Comparison of ENCODE assay signal across 9 cellular contexts in the genomic region with DNA sequence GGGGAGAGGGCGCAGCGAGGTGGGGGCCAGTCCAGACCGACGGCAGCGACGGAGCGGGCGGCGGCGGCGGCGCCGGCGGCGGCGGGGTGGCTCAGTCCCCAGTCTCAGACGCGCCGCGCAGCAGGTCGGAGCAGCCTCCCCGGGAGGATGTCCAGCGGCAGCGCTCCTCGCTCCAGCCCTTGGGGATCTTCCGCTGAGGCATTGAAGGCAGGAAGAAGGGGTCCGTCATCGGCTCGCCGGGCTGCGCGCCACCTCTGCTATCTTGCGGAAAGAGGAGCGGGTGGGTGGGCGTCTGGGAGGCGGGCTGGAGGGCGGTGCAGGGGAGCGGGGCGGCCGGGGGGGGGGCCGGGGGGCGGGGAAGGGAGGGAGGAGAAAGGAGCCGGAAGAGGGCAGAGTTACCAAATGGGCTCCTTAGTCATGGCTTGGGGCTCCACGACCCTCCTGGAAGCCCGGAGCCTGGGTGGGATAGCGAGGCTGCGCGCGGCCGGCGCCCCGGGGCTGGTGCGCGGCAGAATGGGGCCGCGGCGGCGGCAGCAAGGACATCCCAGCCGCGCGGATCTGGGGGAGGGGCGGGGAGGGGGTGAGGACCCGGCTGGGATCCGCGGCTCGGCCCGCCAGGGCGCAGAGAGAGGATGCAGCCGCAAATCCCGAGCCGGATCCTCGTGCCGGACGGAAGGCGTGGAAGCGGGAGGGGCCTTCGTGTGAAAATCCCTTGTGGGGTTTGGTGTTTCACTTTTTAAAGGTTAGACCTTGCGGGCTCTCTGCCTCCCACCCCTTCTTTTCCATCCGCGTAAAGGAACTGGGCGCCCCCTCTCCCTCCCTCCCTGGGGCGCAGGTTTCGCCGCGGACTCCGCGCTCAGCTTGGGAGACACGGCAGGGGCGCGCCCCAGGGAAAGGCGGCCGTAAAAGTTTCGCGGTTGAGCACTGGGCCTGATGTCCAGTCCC. TPM values are rescaled to one million over a fixed set of nuclear protein-coding genes. Genes with fewer than 3 reads are reported as not detected.
DNase-seq lines count a peak whose midpoint lies in the region; ATAC-seq and TF ChIP-seq lines count a peak whose summit lies in the region.
"Had no signal": no experiment of that assay in that cellular context is flagged by ENCODE, and none has a peak within 500 bp of the region (broad histone marks: within the 10 kb centered on the region; RNA-seq: fewer than 3 reads in every experiment).

A gene with protein sequence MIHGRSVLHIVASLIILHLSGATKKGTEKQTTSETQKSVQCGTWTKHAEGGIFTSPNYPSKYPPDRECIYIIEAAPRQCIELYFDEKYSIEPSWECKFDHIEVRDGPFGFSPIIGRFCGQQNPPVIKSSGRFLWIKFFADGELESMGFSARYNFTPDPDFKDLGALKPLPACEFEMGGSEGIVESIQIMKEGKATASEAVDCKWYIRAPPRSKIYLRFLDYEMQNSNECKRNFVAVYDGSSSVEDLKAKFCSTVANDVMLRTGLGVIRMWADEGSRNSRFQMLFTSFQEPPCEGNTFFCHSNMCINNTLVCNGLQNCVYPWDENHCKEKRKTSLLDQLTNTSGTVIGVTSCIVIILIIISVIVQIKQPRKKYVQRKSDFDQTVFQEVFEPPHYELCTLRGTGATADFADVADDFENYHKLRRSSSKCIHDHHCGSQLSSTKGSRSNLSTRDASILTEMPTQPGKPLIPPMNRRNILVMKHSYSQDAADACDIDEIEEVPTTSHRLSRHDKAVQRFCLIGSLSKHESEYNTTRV (minus strand): TSS at position 267 of the 945 bp plus-strand sequence. CDS start 696 bp downstream, outside the sequence.

- peaks cover 0 to 4% of the 10 kb centered on the region in 2 donors for H3K4me1 ChIP-seq in breast epithelium

- H3K4me3 Mint-ChIP-seq in nephron progenitor cell (peak within 1 kb of the TSS; percentile 89), T-cell (peak within 1 kb of the TSS in 1 of 3 donors; percentile 62)

- H3K9me3 Mint-ChIP-seq in nephron progenitor cell (no peaks in the 10 kb centered on the region), T-cell (peaks cover 0 to 4% (median 0%) of the 10 kb centered on the region in 3 donors)

- peaks cover 29% of the 10 kb centered on the region for H3K4me1 Mint-ChIP-seq in nephron progenitor cell
- H3K4me1 Mint-ChIP-seq in T-cell = peaks cover 3 to 12% (median 3%) of the 10 kb centered on the region in 3 donors

- peaks cover 78% of the 10 kb centered on the region for H3K27me3 Mint-ChIP-seq in nephron progenitor cell (ENCODE audit: low read depth, poor library complexity)
- peaks cover 28 to 29% of the 10 kb centered on the region in 2 donors for H3K27me3 Mint-ChIP-seq in T-cell

- POLR2A ChIA-PET in T-cell (lab: Charles Lee) = no interaction called here

- H3K4me3 ChIP-seq in HFF-Myc (replicated peaks; ENCODE audit: low read depth, low read length) (peak within 1 kb of the TSS; percentile 58), breast epithelium (peak within 1 kb of the TSS; percentile 32 to 63 (median 46))

- peaks cover 3 to 54% of the 10 kb centered on the region in 2 donors for H3K27me3 ChIP-seq in breast epithelium

- no peaks in the 10 kb centered on the region for H3K9me3 ChIP-seq in breast epithelium

- intact Hi-C loops in breast epithelium (cut with DNase I; ENCODE audit: low total_unique reads) = no loop called here

- in situ Hi-C loops in KBM-7 (cut with MboI; ENCODE audit: low pct_unique_long_range_greater_than_20kb, low sequenced_read_pairs) = no loop called here

- H3K27ac ChIP-seq in breast epithelium = no peak within 1 kb of the TSS

- ATAC-seq in HG03469 (IDR thresholded peaks at IDR 0.05; ENCODE audit: unreplicated experiment) (no peak), T-cell (replicated peaks in 1 of 4) (no peak)

- H3K36me3 Mint-ChIP-seq in nephron progenitor cell (ENCODE audit: low read depth) (peaks cover 12% of the 10 kb centered on the region), T-cell (no peaks in the 10 kb centered on the region)

- TF ChIP-seq POLR2A in breast epithelium (IDR thresholded peaks at IDR 0.05) = no peak

- TF ChIP-seq CTCF in HFF-Myc (IDR thresholded peaks at IDR 0.05; ENCODE audit: low read depth, low read length, missing control alignments) = no peak
- no peak for TF ChIP-seq CTCF in breast epithelium (IDR thresholded peaks at IDR 0.05)
- TF ChIP-seq CTCF in nephron progenitor cell (IDR thresholded peaks at IDR 0.05) = no peak

- CTCF ChIA-PET in T-cell (lab: Charles Lee) = no interaction called here

- peak; percentile 78 for DNase-seq in COLO668 (lab: John Stamatoyannopoulos, UW; ENCODE audit: unreplicated experiment)
- DNase-seq in HFF-Myc (ENCODE audit: extremely low read depth, low read depth) = no peak
- DNase-seq in breast epithelium (ENCODE audit: low spot score in 2 of 2) = no peak
- peak; percentile 64 for DNase-seq in nephron progenitor cell
- no peak for DNase-seq in NOMO-1 (lab: John Stamatoyannopoulos, UW; ENCODE audit: unreplicated experiment in 2 of 2)
- DNase-seq in KBM-7 = no peak
- no peak for DNase-seq in T-cell

- no peaks in the 10 kb centered on the region for H3K36me3 ChIP-seq in breast epithelium

- H3K27ac Mint-ChIP-seq in nephron progenitor cell (peak within 1 kb of the TSS; percentile 34), T-cell (no peak within 1 kb of the TSS)

RNA-seq across cellular contexts. Expression of the gene that starts here (rescaled TPM):
- total RNA-seq in breast epithelium = under 1 TPM in 2 of 3 donors, not detected in 1; 0.32 to 0.33 TPM
- total RNA-seq in T-cell = under 1 TPM in 1 of 5 donors, not detected in 4; 0.19 TPM
- total RNA-seq: skeletal muscle tissue had no signal

Comparison
In these comparisons a context has a peak if more than half of its experiments do, and no peak if none do; other contexts are left out.
1. DNase-seq: peak in COLO668 (single experiment) and nephron progenitor cell (single experiment); none in HFF-Myc (single experiment), breast epithelium (0 of 2), NOMO-1 (0 of 2), KBM-7 (single experiment) and T-cell (0 of 34).